21 cellular contexts compared by ENCODE assay signal in the genomic region with DNA sequence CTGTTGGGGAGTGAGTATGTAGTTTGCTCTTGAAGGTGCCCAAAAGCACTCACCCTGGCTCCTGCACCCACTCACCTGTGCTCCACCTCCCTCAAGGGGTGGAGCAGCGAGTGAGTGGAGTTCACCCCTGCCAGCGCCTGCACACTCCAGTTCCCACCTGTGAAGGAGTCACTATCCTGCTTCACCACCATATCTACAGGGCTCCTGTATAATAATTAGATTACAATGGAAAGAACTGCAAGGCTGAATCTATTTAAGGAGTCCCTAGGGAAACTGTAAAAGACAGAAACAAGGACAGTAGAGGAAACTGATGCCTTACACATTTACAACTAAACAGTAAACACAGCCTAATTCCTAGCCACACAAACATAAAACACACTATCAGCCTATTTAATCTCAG. TPM values are rescaled to one million over a fixed set of nuclear protein-coding genes. Genes with fewer than 3 reads are reported as not detected.
DNase-seq lines count a peak whose midpoint lies in the region; TF ChIP-seq lines count a peak whose summit lies in the region.
"Had no signal": no experiment of that assay in that cellular context is flagged by ENCODE, and none has a peak within 500 bp of the region (broad histone marks: within the 10 kb centered on the region; RNA-seq: fewer than 3 reads in every experiment).

No MANE protein-coding gene starts in this region.

- no peaks in the 10 kb centered on the region for H3K4me1 ChIP-seq in HEK293 (ENCODE audit: control insufficient read depth, insufficient read depth, low read length)
- peaks cover 5% of the 10 kb centered on the region for H3K4me1 ChIP-seq in mesendoderm (ENCODE audit: control insufficient read depth, low read depth, low read length)
- H3K4me1 ChIP-seq in CD4-positive, alpha-beta memory T cell (ENCODE audit: insufficient read depth, low read length) = peaks cover 13% of the 10 kb centered on the region
- peaks cover under 1 to 30% of the 10 kb centered on the region in 2 donors for H3K4me1 ChIP-seq in adrenal gland (replicated peaks in 1 of 2)

- H3K9me3 Mint-ChIP-seq in type B pancreatic cell = no peaks in the 10 kb centered on the region
- H3K9me3 Mint-ChIP-seq in CD4-positive, alpha-beta memory T cell = peaks cover 0 to 11% (median 0%) of the 10 kb centered on the region in 8 donors

- H3K27me3 Mint-ChIP-seq in type B pancreatic cell = no peaks in the 10 kb centered on the region
- H3K27me3 Mint-ChIP-seq in CD4-positive, alpha-beta memory T cell = peaks cover 0 to 1% of the 10 kb centered on the region in 2 donors
- H3K27me3 Mint-ChIP-seq: CD4-positive, alpha-beta T cell had no signal

- H3K27ac ChIP-seq in HEK293 (ENCODE audit: extremely low read depth, low read depth, low read length) (no peak overlapping the region), mesendoderm (ENCODE audit: low read depth, low read length) (no peak overlapping the region), adrenal gland (no peak overlapping the region)
- no peak overlapping the region for H3K27ac ChIP-seq in CD4-positive, alpha-beta memory T cell (ENCODE audit: low read depth, low read length)
- H3K27ac ChIP-seq: A549 had no signal

- no peak overlapping the region for H3K4me3 ChIP-seq in HEK293 (ENCODE audit: low read depth, low read length)
- no peak overlapping the region for H3K4me3 ChIP-seq in mesendoderm (ENCODE audit: low read length)
- H3K4me3 ChIP-seq in CD4-positive, alpha-beta memory T cell (ENCODE audit: low read length in 2 of 2) = no peak overlapping the region
- no peak overlapping the region for H3K4me3 ChIP-seq in adrenal gland
- H3K4me3 ChIP-seq: A549 had no signal

- no peak overlapping the region for H2BK120ac ChIP-seq in mesendoderm (ENCODE audit: low read depth, low read length)

- H3K36me3 ChIP-seq in HEK293 (ENCODE audit: control insufficient read depth in 2 of 2, insufficient read depth in 1 of 2, low read length in 2 of 2) (peaks cover 0 to 6% of the 10 kb centered on the region in 2 experiments; a peak in 1 of 3 replicates), mesendoderm (ENCODE audit: control insufficient read depth, insufficient read depth, low read length) (no peaks in the 10 kb centered on the region), adrenal gland (replicated peaks in 1 of 2) (no peaks in the 10 kb centered on the region)
- H3K36me3 ChIP-seq in CD4-positive, alpha-beta memory T cell (ENCODE audit: insufficient read depth, low read length) = no peaks in the 10 kb centered on the region

- peak overlapping the region; percentile 40 for H3K27ac Mint-ChIP-seq in type B pancreatic cell
- H3K27ac Mint-ChIP-seq in CD4-positive, alpha-beta memory T cell = peak overlapping the region in 1 of 7 donors; percentile 25
- H3K27ac Mint-ChIP-seq: CD4-positive, alpha-beta T cell had no signal

- H3K18ac ChIP-seq in mesendoderm (ENCODE audit: low read length) = no peak overlapping the region

- H3K4me1 Mint-ChIP-seq in type B pancreatic cell (ENCODE audit: unreplicated experiment) = peaks cover 22% of the 10 kb centered on the region
- peaks cover 6 to 29% (median 14%) of the 10 kb centered on the region in 4 donors for H3K4me1 Mint-ChIP-seq in CD4-positive, alpha-beta memory T cell

- intact Hi-C loops in CD4-positive, alpha-beta memory T cell (cut with micrococcal nuclease) = loop anchor here (10.0 kb wide), 1 partner anchor 586 kb away; no protein-coding TSS in a partner anchor
- intact Hi-C loops in adrenal gland (cut with DNase I) = no loop called here

- H3K9ac ChIP-seq in mesendoderm (ENCODE audit: low read length) = no peak overlapping the region

- no peak for TF ChIP-seq POLR2A in adrenal gland (IDR thresholded peaks at IDR 0.05)

- DNase-seq in NCI-H82 (lab: John Stamatoyannopoulos, UW) (peak; percentile 28), NCI-H82 treated with DMSO at 0.1 percent for 48 hours (lab: John Stamatoyannopoulos, UW; ENCODE audit: unreplicated experiment) (no peak), mesendoderm (no peak), type B pancreatic cell (ENCODE audit: extremely low spot score, unreplicated experiment) (no peak), NCI-H1694 treated with DMSO at 0.1 percent for 48 hours (lab: John Stamatoyannopoulos, UW) (no peak), adrenal gland (no peak)
- DNase-seq in CD4-positive, alpha-beta memory T cell = no peak
- DNase-seq: 8988T; ACHN; AML-193; Calu3; CD4-positive, alpha-beta T cell; COR-L47; DMS53; DMS79 treated with DMSO at 0.1 percent for 48 hours; GF-D8; H7; HCEC 1CT had no signal

- no peak overlapping the region for H3K4ac ChIP-seq in mesendoderm (ENCODE audit: low read depth, low read length)

- no peak overlapping the region for H2BK15ac ChIP-seq in mesendoderm (replicated peaks; ENCODE audit: low read depth)

- H3K27me3 ChIP-seq in mesendoderm (ENCODE audit: insufficient read depth, low read length, poor library complexity) (no peaks in the 10 kb centered on the region), adrenal gland (no peaks in the 10 kb centered on the region)
- H3K27me3 ChIP-seq in CD4-positive, alpha-beta memory T cell (ENCODE audit: insufficient read depth, low read length) = no peaks in the 10 kb centered on the region

- TF ChIP-seq CTCF in HEK293 (tag by site-specific recombination; IDR thresholded peaks at IDR 0.05) (no peak), type B pancreatic cell (conservative IDR thresholded peaks at IDR 0.05) (no peak), adrenal gland (IDR thresholded peaks at IDR 0.05) (no peak)

- no peak overlapping the region for H2BK5ac ChIP-seq in mesendoderm (ENCODE audit: low read length)

- POLR2A ChIA-PET in HEK293 (lab: Yijun Ruan, JAX) = no interaction called here
- POLR2A ChIA-PET in CD4-positive, alpha-beta memory T cell (lab: Charles Lee; ENCODE audit: partially characterized antibody) = no interaction called here

- H4K8ac ChIP-seq in mesendoderm (ENCODE audit: low read depth, low read length) = no peak overlapping the region

- H3K79me2 ChIP-seq in mesendoderm (ENCODE audit: control insufficient read depth, insufficient read depth, low read length) = peaks cover 10% of the 10 kb centered on the region

- no CpG with 5 or more reads among the region's 2 CpGs for WGBS in mesendoderm (ENCODE audit: extremely low coverage, insufficient coverage, low lambda C conversion rate)
- 98 to 100% (median 99%) methylated on average over 1 to 2 of the region's 2 CpGs for WGBS in adrenal gland, 4 donors

- H4K5ac ChIP-seq in mesendoderm (ENCODE audit: low read length) = no peak overlapping the region

- H3K9me3 ChIP-seq in HEK293 (ENCODE audit: control insufficient read depth, insufficient read depth, low read depth, low read length) (no peaks in the 10 kb centered on the region), adrenal gland (replicated peaks in 1 of 3) (no peaks in the 10 kb centered on the region)
- no peaks in the 10 kb centered on the region for H3K9me3 ChIP-seq in CD4-positive, alpha-beta memory T cell (ENCODE audit: control insufficient read depth in 1 of 2, low read length in 2 of 2)
- H3K9me3 ChIP-seq: A549 had no signal

- CTCF ChIA-PET in HEK293 (lab: Yijun Ruan, JAX) = no interaction called here
- CTCF ChIA-PET in CD4-positive, alpha-beta memory T cell (lab: Charles Lee; ENCODE audit: partially characterized antibody) = no interaction called here

- H2AK5ac ChIP-seq in mesendoderm (ENCODE audit: low read length) = no peak overlapping the region

- H3K79me1 ChIP-seq in mesendoderm (ENCODE audit: low read length) = peaks cover 8% of the 10 kb centered on the region

- peaks cover 23% of the 10 kb centered on the region for H3K36me3 Mint-ChIP-seq in type B pancreatic cell
- H3K36me3 Mint-ChIP-seq in CD4-positive, alpha-beta memory T cell = peaks cover 16 to 24% of the 10 kb centered on the region in 2 donors

- H3K4me2 ChIP-seq in mesendoderm (ENCODE audit: low read length) = no peak overlapping the region
- H3K4me2 ChIP-seq: A549 had no signal

- no peak overlapping the region for H3K4me3 Mint-ChIP-seq in type B pancreatic cell
- no peak overlapping the region for H3K4me3 Mint-ChIP-seq in CD4-positive, alpha-beta memory T cell
- H3K4me3 Mint-ChIP-seq: CD14-positive monocyte; CD4-positive, alpha-beta T cell had no signal

- peak overlapping the region; percentile 30 for H3K56ac ChIP-seq in mesendoderm (ENCODE audit: low read length)

- no peak overlapping the region for H3K23ac ChIP-seq in mesendoderm (ENCODE audit: low read length)

TF ChIP-seq in HEK293, 187 proteins besides CTCF, POLR2A, EP300 and RAD21:
- TF ChIP-seq, protein P1, sequence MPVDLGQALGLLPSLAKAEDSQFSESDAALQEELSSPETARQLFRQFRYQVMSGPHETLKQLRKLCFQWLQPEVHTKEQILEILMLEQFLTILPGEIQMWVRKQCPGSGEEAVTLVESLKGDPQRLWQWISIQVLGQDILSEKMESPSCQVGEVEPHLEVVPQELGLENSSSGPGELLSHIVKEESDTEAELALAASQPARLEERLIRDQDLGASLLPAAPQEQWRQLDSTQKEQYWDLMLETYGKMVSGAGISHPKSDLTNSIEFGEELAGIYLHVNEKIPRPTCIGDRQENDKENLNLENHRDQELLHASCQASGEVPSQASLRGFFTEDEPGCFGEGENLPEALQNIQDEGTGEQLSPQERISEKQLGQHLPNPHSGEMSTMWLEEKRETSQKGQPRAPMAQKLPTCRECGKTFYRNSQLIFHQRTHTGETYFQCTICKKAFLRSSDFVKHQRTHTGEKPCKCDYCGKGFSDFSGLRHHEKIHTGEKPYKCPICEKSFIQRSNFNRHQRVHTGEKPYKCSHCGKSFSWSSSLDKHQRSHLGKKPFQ (tag by site-specific recombination; IDR thresholded peaks at IDR 0.05) = peak; percentile 71
- no peak for TF ChIP-seq ZNF350 (tag by site-specific recombination; IDR thresholded peaks at IDR 0.05)
- no peak for TF ChIP-seq ZNF184 (tag by site-specific recombination; IDR thresholded peaks at IDR 0.05)
- TF ChIP-seq ZNF837 (tag by site-specific recombination; IDR thresholded peaks at IDR 0.05) = no peak
- TF ChIP-seq RBAK (tag by site-specific recombination; IDR thresholded peaks at IDR 0.05) = no peak

RNA-seq across cellular contexts. Expression of a gene that starts 4.1 kb away (rescaled TPM):
- polyA plus RNA-seq in mesendoderm (2013, experiment 1 of 2) = 0.34 TPM
- 0.34 TPM for polyA plus RNA-seq in mesendoderm (2013, experiment 2 of 2)
- total RNA-seq in type B pancreatic cell (ENCODE audit: low replicate concordance) (7.6 and 20.1 TPM in 2 replicates), adrenal gland (1 to 10 TPM; 1.6 to 9.0 (median 4.6) TPM)
- 10 to 100 TPM in 1 of 2 experiments, 1 to 10 TPM in 1; 7.9 to 11.4 TPM for total RNA-seq in CD4-positive, alpha-beta memory T cell
- 1 to 10 TPM; 1.3 to 2.1 TPM for polyA plus RNA-seq in CD4-positive, alpha-beta memory T cell
- polyA plus RNA-seq in adrenal gland = 1 to 10 TPM; 2.0 to 4.4 (median 4.1) TPM
- polyA plus RNA-seq: CD14-positive monocyte had no signal

RNA-seq across cellular contexts. Expression of a gene that starts 4.2 kb away (rescaled TPM):
- 15.1 TPM for polyA plus RNA-seq in mesendoderm (2013, experiment 1 of 2)
- polyA plus RNA-seq in mesendoderm (2013, experiment 2 of 2) = 15.0 TPM
- total RNA-seq in type B pancreatic cell (ENCODE audit: low replicate concordance) = 25.6 and 27.8 TPM in 2 replicates
- 10 to 100 TPM; 77.0 to 81.3 TPM for total RNA-seq in CD4-positive, alpha-beta memory T cell
- polyA plus RNA-seq in CD4-positive, alpha-beta memory T cell = 10 to 100 TPM; 25.5 to 41.3 TPM
- 10 to 100 TPM; 16.1 to 62.9 (median 38.2) TPM for total RNA-seq in adrenal gland
- 10 to 100 TPM; 13.0 to 34.2 (median 21.6) TPM for polyA plus RNA-seq in adrenal gland
